Comparison of ENCODE assay signal across 1 cellular context in the genomic region with DNA sequence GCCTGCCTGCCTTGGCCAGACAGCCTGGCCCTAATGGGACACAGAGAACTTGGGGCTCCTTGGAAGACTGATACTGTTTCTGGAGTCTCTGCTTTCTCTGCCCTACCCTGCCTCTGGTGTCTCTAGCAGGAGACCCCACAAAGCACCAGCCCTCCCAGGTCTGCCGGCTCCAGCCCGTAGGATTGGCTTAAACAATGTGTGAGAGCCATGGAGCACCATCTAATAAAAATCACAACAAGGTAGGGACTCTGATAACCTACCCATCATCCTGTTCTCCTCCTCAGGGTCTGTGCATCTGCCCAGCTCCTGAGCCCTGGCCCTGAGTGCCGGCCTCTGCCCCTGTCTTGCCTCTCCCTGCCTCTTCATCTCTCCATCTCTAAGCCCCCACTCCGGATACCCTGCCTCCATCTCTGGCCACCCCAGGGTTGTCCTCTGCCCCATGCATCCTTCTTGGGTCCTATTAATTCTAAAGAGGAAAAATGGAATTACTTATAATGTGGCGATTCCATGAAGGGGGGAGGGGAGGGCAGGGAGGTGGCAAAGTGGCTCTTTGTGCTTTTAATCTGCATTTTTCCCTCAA.
TF ChIP-seq lines count a peak whose summit lies in the region.

No MANE protein-coding gene starts in this region.

TF ChIP-seq in WTC11, 78 proteins besides CTCF, POLR2A, EP300 and RAD21:
- TF ChIP-seq, protein P1, sequence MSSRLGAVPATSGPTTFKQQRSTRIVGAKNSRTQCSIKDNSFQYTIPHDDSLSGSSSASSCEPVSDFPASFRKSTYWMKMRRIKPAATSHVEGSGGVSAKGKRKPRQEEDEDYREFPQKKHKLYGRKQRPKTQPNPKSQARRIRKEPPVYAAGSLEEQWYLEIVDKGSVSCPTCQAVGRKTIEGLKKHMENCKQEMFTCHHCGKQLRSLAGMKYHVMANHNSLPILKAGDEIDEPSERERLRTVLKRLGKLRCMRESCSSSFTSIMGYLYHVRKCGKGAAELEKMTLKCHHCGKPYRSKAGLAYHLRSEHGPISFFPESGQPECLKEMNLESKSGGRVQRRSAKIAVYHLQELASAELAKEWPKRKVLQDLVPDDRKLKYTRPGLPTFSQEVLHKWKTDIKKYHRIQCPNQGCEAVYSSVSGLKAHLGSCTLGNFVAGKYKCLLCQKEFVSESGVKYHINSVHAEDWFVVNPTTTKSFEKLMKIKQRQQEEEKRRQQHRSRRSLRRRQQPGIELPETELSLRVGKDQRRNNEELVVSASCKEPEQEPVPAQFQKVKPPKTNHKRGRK (CRISPR knock-in tag; IDR thresholded peaks at IDR 0.05; ENCODE audit: borderline replicate concordance), result no peak
- TF ChIP-seq TP53 (CRISPR knock-in tag; IDR thresholded peaks at IDR 0.05) (no peak), ZNF416 (CRISPR knock-in tag; IDR thresholded peaks at IDR 0.05) (no peak), GTF2I (CRISPR knock-in tag; conservative IDR thresholded peaks at IDR 0.05) (no peak), SMAD3 (CRISPR knock-in tag; IDR thresholded peaks at IDR 0.05; ENCODE audit: borderline replicate concordance) (no peak), RORB (CRISPR knock-in tag; IDR thresholded peaks at IDR 0.05) (no peak), ZNF423 (CRISPR knock-in tag; IDR thresholded peaks at IDR 0.05) (no peak), NFYB (CRISPR knock-in tag; conservative IDR thresholded peaks at IDR 0.05; ENCODE audit: low read depth) (no peak), MYBL2 (CRISPR knock-in tag; IDR thresholded peaks at IDR 0.05) (no peak)
- TF ChIP-seq, protein P2, sequence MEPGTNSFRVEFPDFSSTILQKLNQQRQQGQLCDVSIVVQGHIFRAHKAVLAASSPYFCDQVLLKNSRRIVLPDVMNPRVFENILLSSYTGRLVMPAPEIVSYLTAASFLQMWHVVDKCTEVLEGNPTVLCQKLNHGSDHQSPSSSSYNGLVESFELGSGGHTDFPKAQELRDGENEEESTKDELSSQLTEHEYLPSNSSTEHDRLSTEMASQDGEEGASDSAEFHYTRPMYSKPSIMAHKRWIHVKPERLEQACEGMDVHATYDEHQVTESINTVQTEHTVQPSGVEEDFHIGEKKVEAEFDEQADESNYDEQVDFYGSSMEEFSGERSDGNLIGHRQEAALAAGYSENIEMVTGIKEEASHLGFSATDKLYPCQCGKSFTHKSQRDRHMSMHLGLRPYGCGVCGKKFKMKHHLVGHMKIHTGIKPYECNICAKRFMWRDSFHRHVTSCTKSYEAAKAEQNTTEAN (CRISPR knock-in tag; IDR thresholded peaks at IDR 0.05), result no peak
- TF ChIP-seq, protein P3, sequence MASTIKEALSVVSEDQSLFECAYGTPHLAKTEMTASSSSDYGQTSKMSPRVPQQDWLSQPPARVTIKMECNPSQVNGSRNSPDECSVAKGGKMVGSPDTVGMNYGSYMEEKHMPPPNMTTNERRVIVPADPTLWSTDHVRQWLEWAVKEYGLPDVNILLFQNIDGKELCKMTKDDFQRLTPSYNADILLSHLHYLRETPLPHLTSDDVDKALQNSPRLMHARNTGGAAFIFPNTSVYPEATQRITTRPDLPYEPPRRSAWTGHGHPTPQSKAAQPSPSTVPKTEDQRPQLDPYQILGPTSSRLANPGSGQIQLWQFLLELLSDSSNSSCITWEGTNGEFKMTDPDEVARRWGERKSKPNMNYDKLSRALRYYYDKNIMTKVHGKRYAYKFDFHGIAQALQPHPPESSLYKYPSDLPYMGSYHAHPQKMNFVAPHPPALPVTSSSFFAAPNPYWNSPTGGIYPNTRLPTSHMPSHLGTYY (CRISPR knock-in tag; IDR thresholded peaks at IDR 0.05), result no peak
- TF ChIP-seq, protein P4, sequence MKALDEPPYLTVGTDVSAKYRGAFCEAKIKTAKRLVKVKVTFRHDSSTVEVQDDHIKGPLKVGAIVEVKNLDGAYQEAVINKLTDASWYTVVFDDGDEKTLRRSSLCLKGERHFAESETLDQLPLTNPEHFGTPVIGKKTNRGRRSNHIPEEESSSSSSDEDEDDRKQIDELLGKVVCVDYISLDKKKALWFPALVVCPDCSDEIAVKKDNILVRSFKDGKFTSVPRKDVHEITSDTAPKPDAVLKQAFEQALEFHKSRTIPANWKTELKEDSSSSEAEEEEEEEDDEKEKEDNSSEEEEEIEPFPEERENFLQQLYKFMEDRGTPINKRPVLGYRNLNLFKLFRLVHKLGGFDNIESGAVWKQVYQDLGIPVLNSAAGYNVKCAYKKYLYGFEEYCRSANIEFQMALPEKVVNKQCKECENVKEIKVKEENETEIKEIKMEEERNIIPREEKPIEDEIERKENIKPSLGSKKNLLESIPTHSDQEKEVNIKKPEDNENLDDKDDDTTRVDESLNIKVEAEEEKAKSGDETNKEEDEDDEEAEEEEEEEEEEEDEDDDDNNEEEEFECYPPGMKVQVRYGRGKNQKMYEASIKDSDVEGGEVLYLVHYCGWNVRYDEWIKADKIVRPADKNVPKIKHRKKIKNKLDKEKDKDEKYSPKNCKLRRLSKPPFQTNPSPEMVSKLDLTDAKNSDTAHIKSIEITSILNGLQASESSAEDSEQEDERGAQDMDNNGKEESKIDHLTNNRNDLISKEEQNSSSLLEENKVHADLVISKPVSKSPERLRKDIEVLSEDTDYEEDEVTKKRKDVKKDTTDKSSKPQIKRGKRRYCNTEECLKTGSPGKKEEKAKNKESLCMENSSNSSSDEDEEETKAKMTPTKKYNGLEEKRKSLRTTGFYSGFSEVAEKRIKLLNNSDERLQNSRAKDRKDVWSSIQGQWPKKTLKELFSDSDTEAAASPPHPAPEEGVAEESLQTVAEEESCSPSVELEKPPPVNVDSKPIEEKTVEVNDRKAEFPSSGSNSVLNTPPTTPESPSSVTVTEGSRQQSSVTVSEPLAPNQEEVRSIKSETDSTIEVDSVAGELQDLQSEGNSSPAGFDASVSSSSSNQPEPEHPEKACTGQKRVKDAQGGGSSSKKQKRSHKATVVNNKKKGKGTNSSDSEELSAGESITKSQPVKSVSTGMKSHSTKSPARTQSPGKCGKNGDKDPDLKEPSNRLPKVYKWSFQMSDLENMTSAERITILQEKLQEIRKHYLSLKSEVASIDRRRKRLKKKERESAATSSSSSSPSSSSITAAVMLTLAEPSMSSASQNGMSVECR (CRISPR knock-in tag; IDR thresholded peaks at IDR 0.05; ENCODE audit: borderline replicate concordance), result no peak
- TF ChIP-seq, protein P5, sequence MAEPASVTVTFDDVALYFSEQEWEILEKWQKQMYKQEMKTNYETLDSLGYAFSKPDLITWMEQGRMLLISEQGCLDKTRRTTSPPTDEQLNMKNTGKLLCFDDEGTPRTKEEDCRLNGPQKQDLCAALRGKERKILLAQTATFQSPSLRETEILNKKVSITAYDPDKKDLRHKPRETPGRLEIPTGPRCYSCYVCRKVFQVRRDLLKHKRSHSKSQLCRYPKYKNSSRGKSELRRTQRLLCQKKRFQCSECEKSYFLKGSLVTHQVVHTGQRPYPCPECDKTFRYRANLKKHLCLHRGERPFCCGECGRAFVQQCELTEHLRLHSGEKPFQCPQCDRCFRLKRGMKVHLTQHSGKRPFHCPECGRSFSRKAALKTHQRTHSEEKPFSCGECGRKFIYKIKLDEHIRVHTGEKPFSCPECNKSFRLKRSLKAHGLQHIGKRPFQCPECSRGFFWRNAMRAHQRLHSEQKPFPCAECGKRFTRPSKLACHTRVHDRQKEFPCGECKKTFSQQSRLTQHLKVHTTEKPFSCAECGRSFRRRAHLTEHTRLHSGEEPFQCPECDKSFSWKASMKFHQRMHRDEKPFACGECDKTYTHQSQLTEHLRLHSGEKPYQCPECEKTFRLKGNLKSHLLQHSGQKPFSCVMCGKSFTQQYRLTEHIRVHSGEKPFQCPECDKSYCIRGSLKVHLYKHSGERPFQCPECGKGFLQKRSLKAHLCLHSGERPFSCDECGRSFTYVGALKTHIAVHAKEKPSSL (CRISPR knock-in tag; conservative IDR thresholded peaks at IDR 0.05), result no peak
